10 cellular contexts compared by ENCODE assay signal in the genomic region with DNA sequence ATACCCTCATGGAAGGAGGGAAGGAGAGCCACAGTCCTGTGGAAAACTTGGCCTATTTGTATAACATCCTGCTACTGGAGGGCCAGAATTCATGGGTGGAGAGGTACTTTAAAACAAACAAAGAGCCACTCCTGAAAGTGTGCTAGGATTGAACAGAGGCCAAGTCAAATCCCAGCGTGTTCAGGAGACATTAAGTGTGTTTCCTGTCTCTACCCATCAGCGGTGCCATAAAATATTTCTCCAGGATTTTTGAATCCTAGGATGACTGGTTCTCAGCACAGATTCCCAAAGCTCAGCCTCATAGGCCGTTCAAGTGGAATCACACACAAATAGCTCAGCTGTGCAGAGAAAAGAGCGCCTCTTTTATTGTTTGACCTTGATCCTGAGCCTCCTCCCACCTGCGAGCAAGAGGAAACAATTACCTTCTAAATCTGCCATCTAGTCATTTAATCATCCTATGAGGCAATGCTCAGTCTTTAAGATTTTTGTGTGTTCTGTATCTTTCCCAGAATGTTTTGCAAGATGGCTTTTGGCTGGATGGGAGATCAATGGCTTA. TPM values are rescaled to one million over a fixed set of nuclear protein-coding genes. Genes with fewer than 3 reads are reported as not detected.
A peak's percentile ranks its signal among the peaks of the same experiment; 100 is the strongest.
DNase-seq lines count a peak whose midpoint lies in the region; ATAC-seq and TF ChIP-seq lines count a peak whose summit lies in the region.
"Had no signal": no experiment of that assay in that cellular context is flagged by ENCODE, and none has a peak within 500 bp of the region (broad histone marks: within the 10 kb centered on the region; RNA-seq: fewer than 3 reads in every experiment).

No MANE protein-coding gene starts in this region.

- peaks cover 0 to 4% (median 0%) of the 10 kb centered on the region in 4 donors for H3K9me3 ChIP-seq in esophagus muscularis mucosa

- TF ChIP-seq CTCF in esophagus muscularis mucosa (IDR thresholded peaks at IDR 0.05): no peak
- TF ChIP-seq CTCF in omental fat pad (IDR thresholded peaks at IDR 0.05): no peak
- no peak for TF ChIP-seq CTCF in brain microvascular endothelial cell (IDR thresholded peaks at IDR 0.05; ENCODE audit: low read depth, low read length, missing control alignments)

- WGBS in esophagus muscularis mucosa: 40% methylated on average over 5 of the region's 5 CpGs

- peaks cover 0 to 2% (median 0%) of the 10 kb centered on the region in 4 donors for H3K27me3 ChIP-seq in esophagus muscularis mucosa
- H3K27me3 ChIP-seq in brain microvascular endothelial cell (replicated peaks): no peaks in the 10 kb centered on the region

- H3K4me1 ChIP-seq in esophagus muscularis mucosa: peaks cover 37 to 46% (median 41%) of the 10 kb centered on the region in 4 donors

- H3K36me3 ChIP-seq in esophagus muscularis mucosa: no peaks in the 10 kb centered on the region
- H3K36me3 ChIP-seq in brain microvascular endothelial cell (replicated peaks): no peaks in the 10 kb centered on the region

- H3K4me3 ChIP-seq in esophagus muscularis mucosa: no peak overlapping the region
- H3K4me3 ChIP-seq in brain microvascular endothelial cell (ENCODE audit: low read depth, low read length): no peak overlapping the region

- in situ Hi-C loops in brain microvascular endothelial cell (cut with HindIII; ENCODE audit: low pct_ligation_motif_present, low sequenced_read_pairs): no loop called here

- DNase-seq in COLO668 (lab: John Stamatoyannopoulos, UW; ENCODE audit: unreplicated experiment) (peak; percentile 48), NCI-H510A (lab: John Stamatoyannopoulos, UW) (peak; percentile 65), esophagus muscularis mucosa (ENCODE audit: extremely low spot score) (peak; percentile 87), omental fat pad (ENCODE audit: low spot score) (no peak), brain microvascular endothelial cell (no peak)
- DNase-seq: CD4-positive, alpha-beta memory T cell; naive thymus-derived CD8-positive, alpha-beta T cell had no signal

- ATAC-seq in omental fat pad (ENCODE audit: low FRiP score): peak; percentile 13
- ATAC-seq in activated CD4-positive, CD25-positive, alpha-beta regulatory T cell treated with anti-CD3 and anti-CD28 coated beads, Interleukin-2, amount 50 U/mL, for 24 hours: no peak
- ATAC-seq in HG02870 (IDR thresholded peaks at IDR 0.05; ENCODE audit: unreplicated experiment): no peak
- ATAC-seq in HG02759 (IDR thresholded peaks at IDR 0.05; ENCODE audit: unreplicated experiment): no peak
- ATAC-seq: naive thymus-derived CD8-positive, alpha-beta T cell had no signal

- intact Hi-C loops in esophagus muscularis mucosa (cut with DNase I): no loop called here

- H3K27ac ChIP-seq in esophagus muscularis mucosa (replicated peaks in 1 of 4) (peak overlapping the region; percentile 62 to 77 (median 68)), brain microvascular endothelial cell (no peak overlapping the region)

- no peak for TF ChIP-seq POLR2A in esophagus muscularis mucosa (IDR thresholded peaks at IDR 0.05; ENCODE audit: low read depth)

- no peak for TF ChIP-seq EP300 in esophagus muscularis mucosa (IDR thresholded peaks at IDR 0.05)

RNA-seq across cellular contexts. Expression of a gene that starts 31.8 kb away (rescaled TPM):
- total RNA-seq in esophagus muscularis mucosa: 10 to 100 TPM; 20.1 to 27.7 (median 23.0) TPM
- total RNA-seq in omental fat pad: 100 to 1,000 TPM in 1 of 4 donors, 10 to 100 TPM in 3; 35.1 to 109 (median 59.6) TPM

Comparison
In these comparisons a context has a peak if more than half of its experiments do, and no peak if none do; other contexts are left out.
1. DNase-seq: peak in COLO668 (single experiment), NCI-H510A (single experiment) and esophagus muscularis mucosa (single experiment); none in omental fat pad (single experiment) and brain microvascular endothelial cell (single experiment).